ENCODE assay signal across 14 cellular contexts in genomic region chr9:14479187-14479586, GRCh38.
"Had no signal": no experiment of that assay in that cellular context is flagged by ENCODE, and none has a peak within 500 bp of the region (broad histone marks: within the 10 kb centered on the region; RNA-seq: fewer than 3 reads in every experiment).

No MANE protein-coding gene starts in this region.

- ATAC-seq: effector memory CD8-positive, alpha-beta T cell; gastroesophageal sphincter; left lung; stimulated activated naive CD8-positive, alpha-beta T cell treated with anti-CD3 and anti-CD28 coated beads, Interleukin-15, amount 100 ng/mL, for 72 hours had no signal

- H3K4me1 Mint-ChIP-seq: activated B cell treated with CpG ODN at 0.5 μM for 24 hours; activated CD4-positive, alpha-beta T cell treated with anti-CD3 and anti-CD28 coated beads, Interleukin-2, amount 10 ng/mL, durations not matched to agents 24 days and 14 days; activated naive CD4-positive, alpha-beta T cell treated with anti-CD3 and anti-CD28 coated beads, Interleukin-2, amount 50 U/mL, for 24 hours; stimulated activated naive CD8-positive, alpha-beta T cell treated with anti-CD3 and anti-CD28 coated beads, Interleukin-15, amount 100 ng/mL, for 72 hours had no signal

- DNase-seq: activated B cell treated with CpG ODN at 0.5 μM for 24 hours; activated CD4-positive, alpha-beta T cell treated with anti-CD3 and anti-CD28 coated beads, Interleukin-2, amount 10 ng/mL, durations not matched to agents 24 days and 14 days; activated T-cell treated with anti-CD3 and anti-CD28 coated beads for 4 hours; central memory CD4-positive, alpha-beta T cell; effector memory CD8-positive, alpha-beta T cell; left lung; retina; stimulated activated CD4-positive, alpha-beta T cell treated with anti-CD3 and anti-CD28 coated beads, Interleukin-15, amount 100 ng/mL, for 24 hours; stimulated activated CD4-positive, alpha-beta T cell treated with anti-CD3 and anti-CD28 coated beads, Interleukin-4, amount 100 ng/mL, for 24 hours; stimulated activated naive CD8-positive, alpha-beta T cell treated with anti-CD3 and anti-CD28 coated beads, Interleukin-15, amount 100 ng/mL, for 72 hours; testis had no signal

- FAIRE-seq: keratinocyte had no signal

- H3K36me3 Mint-ChIP-seq: activated naive CD4-positive, alpha-beta T cell treated with anti-CD3 and anti-CD28 coated beads, Interleukin-2, amount 50 U/mL, for 24 hours had no signal

- H3K27ac Mint-ChIP-seq: activated B cell treated with CpG ODN at 0.5 μM for 24 hours; activated CD4-positive, alpha-beta T cell treated with anti-CD3 and anti-CD28 coated beads, Interleukin-2, amount 10 ng/mL, durations not matched to agents 24 days and 14 days; activated naive CD4-positive, alpha-beta T cell treated with anti-CD3 and anti-CD28 coated beads, Interleukin-2, amount 50 U/mL, for 24 hours; effector memory CD8-positive, alpha-beta T cell; stimulated activated naive CD8-positive, alpha-beta T cell treated with anti-CD3 and anti-CD28 coated beads, Interleukin-15, amount 100 ng/mL, for 72 hours had no signal

- H3K27me3 Mint-ChIP-seq: activated B cell treated with CpG ODN at 0.5 μM for 24 hours; effector memory CD8-positive, alpha-beta T cell had no signal

- H3K27me3 ChIP-seq: gastroesophageal sphincter, left lung, testis had no signal

- H3K9me3 Mint-ChIP-seq: activated B cell treated with CpG ODN at 0.5 μM for 24 hours; activated CD4-positive, alpha-beta T cell treated with anti-CD3 and anti-CD28 coated beads, Interleukin-2, amount 10 ng/mL, durations not matched to agents 24 days and 14 days had no signal

- H3K4me3 Mint-ChIP-seq: activated B cell treated with CpG ODN at 0.5 μM for 24 hours; activated CD4-positive, alpha-beta T cell treated with anti-CD3 and anti-CD28 coated beads, Interleukin-2, amount 10 ng/mL, durations not matched to agents 24 days and 14 days; activated naive CD4-positive, alpha-beta T cell treated with anti-CD3 and anti-CD28 coated beads, Interleukin-2, amount 50 U/mL, for 24 hours; effector memory CD8-positive, alpha-beta T cell; stimulated activated naive CD8-positive, alpha-beta T cell treated with anti-CD3 and anti-CD28 coated beads, Interleukin-15, amount 100 ng/mL, for 72 hours had no signal

- H3K36me3 ChIP-seq: gastroesophageal sphincter, left lung had no signal

- H3K4me3 ChIP-seq: gastroesophageal sphincter, left lung, testis had no signal
